ENCODE assay signal across 1 cellular context in the genomic region with DNA sequence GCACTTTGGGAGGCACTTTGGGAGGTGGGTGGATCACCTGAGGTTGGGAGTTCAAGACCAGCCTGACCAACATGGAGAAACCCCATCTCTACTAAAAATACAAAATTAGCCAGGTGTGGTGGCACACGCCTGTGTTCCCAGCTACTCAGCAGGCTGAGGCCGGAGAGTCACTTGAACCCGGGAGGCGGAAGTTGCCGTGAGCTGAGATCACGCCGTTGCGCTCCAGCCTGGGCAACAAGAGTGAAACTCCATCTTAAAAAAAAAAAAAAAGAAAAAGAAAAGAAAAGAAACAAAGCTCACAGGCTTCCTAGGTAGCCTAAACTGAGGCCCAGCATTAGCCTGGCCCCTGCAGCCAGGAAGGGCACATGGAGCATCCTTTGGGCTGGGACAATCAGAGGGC. TPM values are rescaled to one million over a fixed set of nuclear protein-coding genes. Genes with fewer than 3 reads are reported as not detected.
"Had no signal": no experiment of that assay in that cellular context is flagged by ENCODE, and none has a peak within 500 bp of the region (broad histone marks: within the 10 kb centered on the region; RNA-seq: fewer than 3 reads in every experiment).

No MANE protein-coding gene starts in this region.

RNA-seq across cellular contexts. Expression of a gene that starts 53.1 kb away (rescaled TPM):
- total RNA-seq: foreskin keratinocyte had no signal
